Comparison of ENCODE assay signal across 15 cellular contexts in the genomic region with DNA sequence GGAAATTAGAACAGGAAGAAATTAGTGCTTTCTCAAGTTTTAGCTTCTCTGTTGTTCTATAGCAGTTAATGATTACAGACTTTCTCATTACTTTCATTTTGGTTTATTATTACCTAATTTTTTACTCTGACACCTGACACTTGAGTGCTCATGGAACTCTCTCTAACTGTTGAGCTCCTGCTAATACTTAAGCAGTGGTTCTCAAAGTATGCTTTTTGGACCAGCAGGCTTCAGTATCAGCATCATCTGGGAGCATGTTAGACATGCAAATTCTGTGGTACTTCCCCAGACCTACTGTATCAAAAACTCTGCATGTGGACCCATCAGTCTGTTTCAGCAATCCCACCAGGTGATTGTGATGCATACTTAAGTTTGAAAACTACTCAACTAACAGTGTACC.
DNase-seq lines count a peak whose midpoint lies in the region; ATAC-seq and TF ChIP-seq lines count a peak whose summit lies in the region.
"Had no signal": no experiment of that assay in that cellular context is flagged by ENCODE, and none has a peak within 500 bp of the region (broad histone marks: within the 10 kb centered on the region; RNA-seq: fewer than 3 reads in every experiment).

No MANE protein-coding gene starts in this region.

- ATAC-seq in GM18870 (IDR thresholded peaks at IDR 0.05; ENCODE audit: unreplicated experiment) (peak; percentile 78), HG02759 (IDR thresholded peaks at IDR 0.05; ENCODE audit: unreplicated experiment) (peak; percentile 73)
- ATAC-seq: T-cell had no signal

- H3K4me1 Mint-ChIP-seq in nephron, result peaks cover 9% of the 10 kb centered on the region

- H3K27me3 Mint-ChIP-seq in nephron (ENCODE audit: low read depth), result no peaks in the 10 kb centered on the region
- H3K27me3 Mint-ChIP-seq: T-cell had no signal

- TF ChIP-seq CTCF in nephron (IDR thresholded peaks at IDR 0.05; ENCODE audit: unreplicated experiment in 3 of 3), result no peak

- H3K27ac Mint-ChIP-seq in nephron, result peak overlapping the region; percentile 88 to 94 (median 93)
- H3K27ac Mint-ChIP-seq: T-cell had no signal

- H3K36me3 Mint-ChIP-seq in nephron (ENCODE audit: low read depth), result peaks cover 4% of the 10 kb centered on the region

- H3K9me3 Mint-ChIP-seq in nephron, result peaks cover 3% of the 10 kb centered on the region

- peak; percentile 34 for DNase-seq in NCI-H526 treated with DMSO at 0.1 percent for 48 hours (lab: John Stamatoyannopoulos, UW)
- DNase-seq in amniotic stem cell (lab: John Stamatoyannopoulos, UW), result no peak
- DNase-seq in superior temporal gyrus (ENCODE audit: extremely low spot score), result no peak
- DNase-seq in COLO829 (ENCODE audit: low spot score), result no peak
- no peak for DNase-seq in stimulated activated CD4-positive, alpha-beta T cell treated with anti-CD3 and anti-CD28 coated beads, Interleukin-2, amount 100 ng/mL, for 24 hours
- DNase-seq: activated naive CD4-positive, alpha-beta T cell treated with anti-CD3 and anti-CD28 coated beads, Interleukin-2, amount 50 U/mL, for 16 hours; central memory CD4-positive, alpha-beta T cell; HCEC 1CT; NCI-H1694; NCI-H82; stimulated activated CD8-positive, alpha-beta memory T cell treated with anti-CD3 and anti-CD28 coated beads, Interleukin-4, amount 100 ng/mL, for 48 hours; T-cell had no signal

- peak overlapping the region in 1 of 3 experiments; percentile 5 for H3K4me3 Mint-ChIP-seq in nephron
- H3K4me3 Mint-ChIP-seq: T-cell had no signal
